ENCODE assay signal across 19 cellular contexts in the genomic region with DNA sequence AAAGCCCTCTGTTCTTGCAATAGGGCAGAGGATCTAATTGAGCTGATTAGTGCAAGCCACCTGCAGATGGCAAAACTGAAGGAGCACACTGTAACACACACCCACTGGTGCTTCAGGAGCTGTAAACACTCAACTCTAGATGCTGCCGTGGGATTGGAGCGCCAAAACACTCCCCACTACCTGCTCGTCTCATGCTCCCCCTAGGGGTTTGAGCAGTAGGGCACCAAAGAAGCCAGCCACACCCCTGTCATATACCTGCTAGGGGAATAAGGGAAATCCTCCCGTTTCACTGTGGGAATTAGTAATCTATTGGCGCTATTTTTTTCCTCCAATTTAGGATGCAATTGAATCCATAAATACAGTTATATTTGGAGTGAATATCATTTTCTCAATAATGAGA.
"Had no signal": no experiment of that assay in that cellular context is flagged by ENCODE, and none has a peak within 500 bp of the region (broad histone marks: within the 10 kb centered on the region; RNA-seq: fewer than 3 reads in every experiment).

No MANE protein-coding gene starts in this region.

- H3K9me3 ChIP-seq: adrenal gland, gastrocnemius medialis, heart left ventricle, transverse colon, vagina had no signal

- H3K36me3 ChIP-seq: adrenal gland, gastrocnemius medialis, heart left ventricle, right atrium auricular region, transverse colon, vagina had no signal

- H3K4me1 ChIP-seq: adrenal gland, gastrocnemius medialis, heart left ventricle, right atrium auricular region, transverse colon, vagina had no signal

- ATAC-seq: activated CD4-positive, alpha-beta T cell treated with anti-CD3 and anti-CD28 coated beads for 36 hours; activated CD8-positive, alpha-beta T cell treated with anti-CD3 and anti-CD28 coated beads for 36 hours; activated T-cell treated with anti-CD3 and anti-CD28 coated beads, Interleukin-2, amount 50 U/mL, for 4 hours; gastrocnemius medialis; heart left ventricle; left cardiac atrium; stimulated activated naive CD8-positive, alpha-beta T cell treated with anti-CD3 and anti-CD28 coated beads, Interleukin-15, Interleukin-2, amounts not matched to agents 100 U/mL and 50 U/mL, for 24 hours had no signal

- H3K27me3 ChIP-seq: adrenal gland, gastrocnemius medialis, heart left ventricle, right atrium auricular region, transverse colon, vagina had no signal

- H3K27ac Mint-ChIP-seq: activated CD4-positive, alpha-beta T cell treated with anti-CD3 and anti-CD28 coated beads for 36 hours; activated CD8-positive, alpha-beta T cell treated with anti-CD3 and anti-CD28 coated beads for 36 hours; activated naive CD4-positive, alpha-beta T cell treated with anti-CD3 and anti-CD28 coated beads, Interleukin-2, amount 50 U/mL, for 24 hours; progenitor cell of endocrine pancreas had no signal

- DNase-seq: activated CD4-positive, alpha-beta T cell treated with anti-CD3 and anti-CD28 coated beads for 36 hours; activated CD8-positive, alpha-beta T cell treated with anti-CD3 and anti-CD28 coated beads for 36 hours; activated effector memory CD4-positive, alpha-beta T cell treated with Interleukin-2 at 50 U/mL for 16 hours; activated T-cell treated with anti-CD3 and anti-CD28 coated beads, Interleukin-2, amount 50 U/mL, for 4 hours; adrenal gland; dorsolateral prefrontal cortex; erythroblast; gastrocnemius medialis; heart left ventricle; left cardiac atrium; midbrain; small intestine; stimulated activated naive CD8-positive, alpha-beta T cell treated with anti-CD3 and anti-CD28 coated beads, Interleukin-15, Interleukin-2, amounts not matched to agents 100 U/mL and 50 U/mL, for 24 hours; transverse colon had no signal

- H3K4me3 Mint-ChIP-seq: activated CD4-positive, alpha-beta T cell treated with anti-CD3 and anti-CD28 coated beads for 36 hours; activated CD8-positive, alpha-beta T cell treated with anti-CD3 and anti-CD28 coated beads for 36 hours; activated naive CD4-positive, alpha-beta T cell treated with anti-CD3 and anti-CD28 coated beads, Interleukin-2, amount 50 U/mL, for 24 hours; activated T-cell treated with anti-CD3 and anti-CD28 coated beads, Interleukin-2, amount 50 U/mL, for 4 hours had no signal

- H3K36me3 Mint-ChIP-seq: activated naive CD4-positive, alpha-beta T cell treated with anti-CD3 and anti-CD28 coated beads, Interleukin-2, amount 50 U/mL, for 24 hours had no signal

- H3K27me3 Mint-ChIP-seq: activated CD4-positive, alpha-beta T cell treated with anti-CD3 and anti-CD28 coated beads for 36 hours; activated CD8-positive, alpha-beta T cell treated with anti-CD3 and anti-CD28 coated beads for 36 hours; activated naive CD4-positive, alpha-beta T cell treated with anti-CD3 and anti-CD28 coated beads, Interleukin-2, amount 50 U/mL, for 24 hours; progenitor cell of endocrine pancreas had no signal

- H3K4me3 ChIP-seq: adrenal gland, dorsolateral prefrontal cortex, gastrocnemius medialis, heart left ventricle, lung, right atrium auricular region, transverse colon, vagina had no signal

- H3K9me3 Mint-ChIP-seq: activated CD8-positive, alpha-beta T cell treated with anti-CD3 and anti-CD28 coated beads for 36 hours; activated naive CD4-positive, alpha-beta T cell treated with anti-CD3 and anti-CD28 coated beads, Interleukin-2, amount 50 U/mL, for 24 hours; activated T-cell treated with anti-CD3 and anti-CD28 coated beads, Interleukin-2, amount 50 U/mL, for 4 hours had no signal

- H3K27ac ChIP-seq: adrenal gland, dorsolateral prefrontal cortex, gastrocnemius medialis, heart left ventricle, right atrium auricular region, transverse colon, vagina had no signal

- H3K4me1 Mint-ChIP-seq: activated CD4-positive, alpha-beta T cell treated with anti-CD3 and anti-CD28 coated beads for 36 hours; activated naive CD4-positive, alpha-beta T cell treated with anti-CD3 and anti-CD28 coated beads, Interleukin-2, amount 50 U/mL, for 24 hours had no signal
